ENCODE assay signal across 32 cellular contexts in genomic region chr16:74767749-74768148, GRCh38. TPM values are rescaled to one million over a fixed set of nuclear protein-coding genes. Genes with fewer than 3 reads are reported as not detected.
A peak's percentile ranks its signal among the peaks of the same experiment; 100 is the strongest.
DNase-seq lines count a peak whose midpoint lies in the region; ATAC-seq, FAIRE-seq and TF ChIP-seq lines count a peak whose summit lies in the region.
"Had no signal": no experiment of that assay in that cellular context is flagged by ENCODE, and none has a peak within 500 bp of the region (broad histone marks: within the 10 kb centered on the region; RNA-seq: fewer than 3 reads in every experiment).

No MANE protein-coding gene starts in this region.

- no peak overlapping the region for H3K23ac ChIP-seq in H1 (ENCODE audit: insufficient read length)

- H4K8ac ChIP-seq in H1 (ENCODE audit: extremely low read depth, insufficient read depth, low read length), result no peak overlapping the region

- H3K9ac ChIP-seq in H1 (replicated peaks in 1 of 4; ENCODE audit: extremely low read depth in 1 of 4, low read depth in 3 of 4, low read length in 3 of 4), result no peak overlapping the region
- H3K9ac ChIP-seq: BLaER1 had no signal

- no peak overlapping the region for H3K18ac ChIP-seq in H1 (ENCODE audit: extremely low read depth, low read length)

- no peak overlapping the region for H3K27ac ChIP-seq in GM23338 (ENCODE audit: low read depth)
- no peak overlapping the region for H3K27ac ChIP-seq in H1 (ENCODE audit: low read depth, low read length)
- H3K27ac ChIP-seq in spleen, result no peak overlapping the region
- no peak overlapping the region for H3K27ac ChIP-seq in CD4-positive, alpha-beta memory T cell (ENCODE audit: low read depth, low read length)
- H3K27ac ChIP-seq: BLaER1 had no signal

- H3K27ac Mint-ChIP-seq in Calu3 (ENCODE audit: unreplicated experiment) (peak overlapping the region; percentile 7), GM23338 (no peak overlapping the region)
- H3K27ac Mint-ChIP-seq in CD4-positive, alpha-beta memory T cell, result no peak overlapping the region
- H3K27ac Mint-ChIP-seq: CD8-positive, alpha-beta T cell had no signal

- no peak for DNase-seq in Calu3
- DNase-seq in GM23338 (ENCODE audit: low spot score), result no peak
- DNase-seq in H1 (ENCODE audit: low read depth in 1 of 2, low spot score in 2 of 2), result no peak
- peak; percentile 47 for DNase-seq in spleen
- no peak for DNase-seq in activated naive CD4-positive, alpha-beta T cell treated with anti-CD3 and anti-CD28 coated beads, Interleukin-2, amount 50 U/mL, for 16 hours
- no peak for DNase-seq in cerebellum (ENCODE audit: low spot score)
- no peak for DNase-seq in CD4-positive, alpha-beta memory T cell
- no peak for DNase-seq in activated effector memory CD4-positive, alpha-beta T cell treated with Interleukin-2 at 50 U/mL for 16 hours
- DNase-seq: 8988T; ACHN; BE2C; C1 segment of cervical spinal cord; Caco-2; CD4-positive, CD25-positive, alpha-beta regulatory T cell; CD8-positive, alpha-beta T cell; DMS 273 treated with DMSO at 0.1 percent for 48 hours; DMS153; DMS53; DMS79; DND-41; EL; GDM1 had no signal

- H3K4me2 ChIP-seq in GM23338, result no peak overlapping the region
- no peak overlapping the region for H3K4me2 ChIP-seq in H1 (ENCODE audit: insufficient read depth in 1 of 2, low read depth in 2 of 2, low read length in 2 of 2)
- H3K4me2 ChIP-seq: BLaER1 had no signal

- H3K4me3 Mint-ChIP-seq in Calu3 (ENCODE audit: low read depth, unreplicated experiment) (no peak overlapping the region), GM23338 (no peak overlapping the region)
- no peak overlapping the region for H3K4me3 Mint-ChIP-seq in CD4-positive, alpha-beta memory T cell
- H3K4me3 Mint-ChIP-seq: CD4-positive, CD25-positive, alpha-beta regulatory T cell; CD8-positive, alpha-beta T cell had no signal

- H3K9me2 ChIP-seq in GM23338 (ENCODE audit: insufficient read depth), result no peaks in the 10 kb centered on the region

- TF ChIP-seq POLR2A in H1 (IDR thresholded peaks at IDR 0.05; ENCODE audit: control extremely low read depth in 1 of 2, low read depth in 2 of 2, low read length in 2 of 2), result no peak
- TF ChIP-seq POLR2A in spleen (IDR thresholded peaks at IDR 0.05), result no peak

- H3K36me3 ChIP-seq in GM23338 (ENCODE audit: insufficient read depth) (no peaks in the 10 kb centered on the region), H1 (ENCODE audit: control insufficient read depth in 2 of 4, insufficient read depth in 4 of 4, low read length in 3 of 4) (no peaks in the 10 kb centered on the region), spleen (no peaks in the 10 kb centered on the region)
- H3K36me3 ChIP-seq in CD4-positive, alpha-beta memory T cell (ENCODE audit: insufficient read depth, low read length), result no peaks in the 10 kb centered on the region
- H3K36me3 ChIP-seq: BE2C, BLaER1 had no signal

- no peaks in the 10 kb centered on the region for H3K9me3 Mint-ChIP-seq in Calu3 (ENCODE audit: low read depth, unreplicated experiment)
- H3K9me3 Mint-ChIP-seq in GM23338, result no peaks in the 10 kb centered on the region
- H3K9me3 Mint-ChIP-seq in CD4-positive, alpha-beta memory T cell, result peaks cover 0 to 4% (median 0%) of the 10 kb centered on the region in 8 donors
- H3K9me3 Mint-ChIP-seq: CD8-positive, alpha-beta T cell had no signal

- POLR2A ChIA-PET in H1 (lab: Charles Lee; ENCODE audit: partially characterized antibody), result no interaction called here
- POLR2A ChIA-PET in CD4-positive, alpha-beta memory T cell (lab: Charles Lee; ENCODE audit: partially characterized antibody), result no interaction called here

- peak; percentile 34; the same call in 2 of the 3 replicates for ATAC-seq in GM23338
- ATAC-seq: CD8-positive, alpha-beta T cell; GM12878 had no signal

- no peaks in the 10 kb centered on the region for H3K27me3 Mint-ChIP-seq in Calu3 (ENCODE audit: unreplicated experiment)
- H3K27me3 Mint-ChIP-seq in GM23338 (ENCODE audit: insufficient read depth, low read depth, poor library complexity), result peaks cover 21% of the 10 kb centered on the region
- H3K27me3 Mint-ChIP-seq in CD4-positive, alpha-beta memory T cell, result peaks cover 20 to 27% of the 10 kb centered on the region in 2 donors

- peaks cover 2% of the 10 kb centered on the region for H3K27me3 ChIP-seq in GM23338 (ENCODE audit: insufficient read depth)
- peaks cover 0 to 3% (median 0%) of the 10 kb centered on the region in 4 experiments; a peak in 2 of 7 replicates for H3K27me3 ChIP-seq in H1 (replicated peaks in 1 of 4; ENCODE audit: control insufficient read depth in 3 of 4, extremely low read depth in 1 of 4, insufficient read depth in 3 of 4, low read length in 3 of 4)
- H3K27me3 ChIP-seq in spleen (replicated peaks in 1 of 7), result peaks cover 0 to 37% (median 0%) of the 10 kb centered on the region in 7 donors
- no peaks in the 10 kb centered on the region for H3K27me3 ChIP-seq in CD4-positive, alpha-beta memory T cell (ENCODE audit: insufficient read depth, low read length)
- H3K27me3 ChIP-seq: BLaER1 had no signal

- H3K36me3 Mint-ChIP-seq in Calu3 (ENCODE audit: insufficient read depth, unreplicated experiment) (peaks cover 46% of the 10 kb centered on the region), GM23338 (ENCODE audit: low read depth) (no peaks in the 10 kb centered on the region)
- H3K36me3 Mint-ChIP-seq in CD4-positive, alpha-beta memory T cell, result no peaks in the 10 kb centered on the region
- H3K36me3 Mint-ChIP-seq: CD14-positive monocyte; CD4-positive, CD25-positive, alpha-beta regulatory T cell; CD8-positive, alpha-beta T cell had no signal

- BruUV-seq in Calu3 (replicated peaks; lab: Mats Ljungman, UMichigan), result no TSS peak

- H4K91ac ChIP-seq in H1 (replicated peaks; ENCODE audit: insufficient read length, low read length), result no peak overlapping the region

- no peak overlapping the region for H2BK120ac ChIP-seq in H1 (replicated peaks; ENCODE audit: low read depth, low read length)

- 93% methylated on average over 7 of the region's 7 CpGs; no CpG with 5 or more reads in 1 of the 2 experiments for WGBS in H1 (ENCODE audit: extremely low coverage in 1 of 2, insufficient coverage in 1 of 2, insufficient read length in 1 of 2, insufficient replicate concordance in 2 of 2, low coverage in 1 of 2, low lambda C conversion rate in 2 of 2, missing lambda C conversion rate in 1 of 2), 2 experiments
- WGBS in spleen, 5 donors, result 86 to 94% (median 91%) methylated on average over 7 of the region's 7 CpGs

- no peak overlapping the region for H3K14ac ChIP-seq in H1 (ENCODE audit: insufficient read length)

- TF ChIP-seq EP300 in H1 (IDR thresholded peaks at IDR 0.05; ENCODE audit: borderline replicate concordance in 1 of 2, low read depth in 2 of 2, low read length in 2 of 2), result no peak

- H4K20me1 ChIP-seq in GM23338 (replicated peaks; ENCODE audit: insufficient read depth) (peaks cover 6% of the 10 kb centered on the region; the same call in 1 of the 2 replicates), H1 (replicated peaks in 1 of 2; ENCODE audit: control insufficient read depth in 1 of 2, insufficient read depth in 2 of 2, low read length in 2 of 2) (no peaks in the 10 kb centered on the region)
- H4K20me1 ChIP-seq: BLaER1 had no signal

- no peak overlapping the region for H4K5ac ChIP-seq in H1 (ENCODE audit: insufficient read length, low read depth, low read length)

- no peak for TF ChIP-seq RAD21 in H1 (IDR thresholded peaks at IDR 0.05 in 1 of 2, conservative IDR thresholded peaks at IDR 0.05 in 1 of 2; ENCODE audit: low read depth in 2 of 2, low read length in 2 of 2)

- H3K4me3 ChIP-seq in GM23338, result no peak overlapping the region
- H3K4me3 ChIP-seq in H1 (ENCODE audit: extremely low read depth in 1 of 4, insufficient read depth in 2 of 4, low read depth in 3 of 4, low read length in 4 of 4), result no peak overlapping the region
- no peak overlapping the region for H3K4me3 ChIP-seq in spleen
- H3K4me3 ChIP-seq in CD4-positive, alpha-beta memory T cell (ENCODE audit: low read length in 2 of 2), result no peak overlapping the region
- H3K4me3 ChIP-seq: BLaER1, GM12878 had no signal

- no peaks in the 10 kb centered on the region for H3F3A ChIP-seq in GM23338 (replicated peaks; ENCODE audit: low read depth)

- H3K56ac ChIP-seq in H1 (replicated peaks; ENCODE audit: insufficient read length, low read depth, low read length), result no peak overlapping the region

- no peak for TF ChIP-seq CTCF in Calu3 (IDR thresholded peaks at IDR 0.05; ENCODE audit: unreplicated experiment)
- TF ChIP-seq CTCF in GM23338 (conservative IDR thresholded peaks at IDR 0.05; ENCODE audit: low read depth in 2 of 2), result 0 out of 4 replicates have a peak, but pooled peaks of 1 of the 2 experiments have one; percentile 7
- TF ChIP-seq CTCF in H1 (IDR thresholded peaks at IDR 0.05; ENCODE audit: control extremely low read depth in 1 of 3, insufficient read depth in 1 of 3, low read depth in 1 of 3, low read length in 3 of 3), result peak in 2 of 3 experiments; percentile 2 to 20; a peak in 1 of 4 replicates
- no peak for TF ChIP-seq CTCF in spleen (IDR thresholded peaks at IDR 0.05 in 8 of 11, conservative IDR thresholded peaks at IDR 0.05 in 3 of 11)

- no peak overlapping the region for H2BK20ac ChIP-seq in H1 (ENCODE audit: low read length)

- H3K4me1 ChIP-seq in GM23338 (ENCODE audit: insufficient read depth) (no peaks in the 10 kb centered on the region), H1 (replicated peaks in 1 of 4; ENCODE audit: control insufficient read depth in 3 of 4, insufficient read depth in 4 of 4, low read length in 3 of 4) (no peaks in the 10 kb centered on the region), spleen (peaks cover 0 to 14% (median 0%) of the 10 kb centered on the region in 6 donors)
- H3K4me1 ChIP-seq in CD4-positive, alpha-beta memory T cell (ENCODE audit: insufficient read depth, low read length), result no peaks in the 10 kb centered on the region
- H3K4me1 ChIP-seq: BE2C, Caco-2 had no signal

- no peak overlapping the region for H2BK15ac ChIP-seq in H1 (ENCODE audit: low read length)

- no peak for FAIRE-seq in H1 (lab: Jason Lieb, UNC)
- FAIRE-seq: A204.1, GM12878, GM12892, GM18507 had no signal

- H2AK5ac ChIP-seq in H1 (ENCODE audit: low read depth, low read length), result no peak overlapping the region

- no peak overlapping the region for H3K4ac ChIP-seq in H1 (replicated peaks; ENCODE audit: insufficient read length, low read depth, low read length)

- no peaks in the 10 kb centered on the region for H3K79me1 ChIP-seq in H1 (ENCODE audit: low read depth, low read length)

- no peaks in the 10 kb centered on the region for H3K79me2 ChIP-seq in GM23338 (replicated peaks; ENCODE audit: insufficient read depth)
- no peaks in the 10 kb centered on the region for H3K79me2 ChIP-seq in H1 (ENCODE audit: control insufficient read depth in 1 of 2, insufficient read depth in 2 of 2, low read length in 2 of 2)

- H2AFZ ChIP-seq in GM23338, result no peak overlapping the region
- no peak overlapping the region for H2AFZ ChIP-seq in H1 (ENCODE audit: low read length)

- CTCF ChIA-PET in Calu3 (lab: Charles Lee) (no interaction called here), H1 (lab: Charles Lee; ENCODE audit: partially characterized antibody) (interaction anchor here (0.9 to 3.9 kb wide), 14 partner anchors 10 to 95 kb away, joined by 3 to 27 read pairs (median 6); no protein-coding TSS in a partner anchor)
- CTCF ChIA-PET in CD4-positive, alpha-beta memory T cell (lab: Charles Lee; ENCODE audit: partially characterized antibody), result no interaction called here

- no peak overlapping the region for H2BK5ac ChIP-seq in H1 (ENCODE audit: low read depth, low read length)

- H3K23me2 ChIP-seq in H1 (ENCODE audit: low read depth, low read length), result no peaks in the 10 kb centered on the region

- H3K4me1 Mint-ChIP-seq in Calu3 (ENCODE audit: low read depth, unreplicated experiment) (peaks cover 37% of the 10 kb centered on the region), GM23338 (no peaks in the 10 kb centered on the region)
- no peaks in the 10 kb centered on the region for H3K4me1 Mint-ChIP-seq in CD4-positive, alpha-beta memory T cell

- no peak overlapping the region for H2BK12ac ChIP-seq in H1 (ENCODE audit: low read depth, low read length)

- intact Hi-C loops in Calu3 (cut with micrococcal nuclease; ENCODE audit: unreplicated experiment), result no loop called here
- intact Hi-C loops in spleen (cut with DNase I; ENCODE audit: low total_unique reads), result no loop called here
- intact Hi-C loops in CD4-positive, alpha-beta memory T cell (cut with micrococcal nuclease), result no loop called here

- H3K9me3 ChIP-seq in H1 (ENCODE audit: insufficient read depth in 2 of 2, low read depth in 1 of 2, low read length in 1 of 2) (no peaks in the 10 kb centered on the region), spleen (no peaks in the 10 kb centered on the region)
- no peaks in the 10 kb centered on the region for H3K9me3 ChIP-seq in CD4-positive, alpha-beta memory T cell (ENCODE audit: control insufficient read depth in 1 of 2, low read length in 2 of 2)
- H3K9me3 ChIP-seq: BE2C, BLaER1, Caco-2 had no signal

RNA-seq across cellular contexts. Expression of gene FA2H, which starts 6.9 kb away (rescaled TPM):
- total RNA-seq in Calu3 (2022), result 74.2 and 122 TPM in 2 replicates
- 5.7 and 6.3 TPM in 2 replicates for total RNA-seq in GM23338 (2014; rRNA removed; shearing (Covaris generic))
- 3.8 and 5.7 TPM in 2 replicates for polyA plus RNA-seq in GM23338 (2016; fragmentation: Nextera tagmentation; extraction: Ambion mirVana)
- total RNA-seq in H1 (2021; fragmentation: NEBNext Ultra II Directional; extraction: Animal tissue kit (Norgen Biotek cat#: 25700)), result 1.6 and 2.1 TPM in 2 replicates
- 2.5 and 3.0 TPM in 2 replicates for polyA plus RNA-seq in H1 (2011; rRNA removed)
- 0.93 TPM for polyA plus RNA-seq in H1 (2011; cell fraction: cytosol; rRNA removed)
- polyA plus RNA-seq in H1 (2011; cell fraction: nucleus; rRNA removed), result 3.6 TPM
- 1.4 to 3.3 TPM (median 2.5 TPM) in 4 replicates for polyA plus RNA-seq in H1 (2012, experiment 1 of 2)
- 2.0 TPM for polyA plus RNA-seq in H1 (2012, experiment 2 of 2)
- polyA plus RNA-seq in H1 (2013, experiment 1 of 2), result 2.5 TPM
- polyA plus RNA-seq in H1 (2013, experiment 2 of 2), result 3.8 TPM
- 2.4 and 4.4 TPM in 2 replicates for polyA minus RNA-seq in H1 (2011; rRNA and poly(A)+ RNA removed)
- 1.4 TPM for polyA minus RNA-seq in H1 (2011; cell fraction: cytosol; rRNA and poly(A)+ RNA removed)
- polyA minus RNA-seq in H1 (2011; cell fraction: nucleus; rRNA and poly(A)+ RNA removed), result 0.90 TPM
- 1 to 10 TPM in 1 of 7 donors, under 1 TPM in 6; 0.32 to 2.6 (median 0.64) TPM for total RNA-seq in spleen
- polyA plus RNA-seq in spleen, result under 1 TPM; 0.23 to 0.61 (median 0.41) TPM
- 0.27 TPM for total RNA-seq in cerebellum
- total RNA-seq in CD4-positive, alpha-beta memory T cell, result under 1 TPM in 1 of 2 experiments, not detected in 1; 0.17 TPM
- polyA plus RNA-seq in CD4-positive, alpha-beta memory T cell, result under 1 TPM in 1 of 2 donors, not detected in 1; 0.21 TPM
- total RNA-seq: A673; CD8-positive, alpha-beta T cell; Daoy; G401 had no signal
- polyA plus RNA-seq: AG04450; CD14-positive monocyte; CD4-positive, CD25-positive, alpha-beta regulatory T cell had no signal

Comparison
In these comparisons a context has a peak if more than half of its experiments do, and no peak if none do; other contexts are left out.
1. CTCF ChIP-seq: peak in H1 (2 of 3); none in Calu3 (single experiment) and spleen (0 of 11).
2. RNA of gene FA2H, which starts 6.9 kb away (total RNA-seq): 74.2 to 122 TPM in Calu3; 5.7 to 6.3 TPM in GM23338, 1.6 to 2.1 TPM in H1, 0.32 to 2.6 TPM in spleen, 0.27 TPM in cerebellum (single experiment) and 0.17 TPM in CD4-positive, alpha-beta memory T cell; every median in the first group is over 10 times any median in the second.